8 cellular contexts compared by ENCODE assay signal in the genomic region with DNA sequence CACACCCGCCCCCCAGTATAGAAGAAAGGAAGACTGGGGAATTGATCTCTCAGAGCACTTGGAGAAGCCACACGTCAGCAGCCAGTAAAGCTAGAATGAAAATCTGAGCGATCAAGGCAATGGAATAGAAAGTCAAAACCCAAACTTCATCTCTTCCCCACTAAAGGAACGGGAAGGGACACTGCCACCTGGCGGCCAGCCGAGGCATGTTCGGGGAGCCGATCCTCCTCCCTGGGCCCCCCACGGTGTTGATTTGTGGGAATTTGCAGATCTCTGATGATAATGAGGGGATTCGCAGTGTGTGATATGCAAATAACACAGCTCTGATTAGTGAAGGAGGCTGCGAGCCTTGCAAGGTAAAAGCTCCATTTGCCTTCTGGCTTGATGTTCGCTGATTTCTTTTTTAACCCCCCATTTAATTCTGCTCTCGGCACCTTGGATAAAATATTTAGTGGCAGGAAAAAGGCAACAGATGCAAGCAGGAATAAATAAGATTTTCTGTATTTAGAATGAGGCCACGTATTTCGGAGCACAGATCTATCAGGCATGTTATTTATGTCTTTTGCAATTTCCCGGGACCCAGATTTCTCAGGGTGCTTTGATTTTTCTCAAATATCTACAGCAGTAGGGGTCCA.
A peak's percentile ranks its signal among the peaks of the same experiment; 100 is the strongest.
DNase-seq lines count a peak whose midpoint lies in the region; ATAC-seq, FAIRE-seq and TF ChIP-seq lines count a peak whose summit lies in the region.

No MANE protein-coding gene starts in this region.

- H3K27me3 ChIP-seq in left lung: peaks cover 0 to 9% of the 10 kb centered on the region in 2 donors

- no peaks in the 10 kb centered on the region for H3K9me3 ChIP-seq in left lung

- peak; percentile 65 for ATAC-seq in GM18907 (IDR thresholded peaks at IDR 0.05; ENCODE audit: unreplicated experiment)
- peak; percentile 74 for ATAC-seq in left lung

- H3K4me3 ChIP-seq in astrocyte of the cerebellum (ENCODE audit: low read depth, low read length) (no peak overlapping the region), left lung (no peak overlapping the region)

- H3K4me1 ChIP-seq in left lung: no peaks in the 10 kb centered on the region

- intact Hi-C loops in left lung (cut with DNase I): no loop called here

- FAIRE-seq in urothelium cell line (lab: Jason Lieb, UNC): no peak

- TF ChIP-seq CTCF in astrocyte of the cerebellum (IDR thresholded peaks at IDR 0.05; ENCODE audit: low read depth, low read length, missing control alignments): peak; percentile 72
- TF ChIP-seq CTCF in left lung (IDR thresholded peaks at IDR 0.05): peak; percentile 60 to 66

- no peak overlapping the region for H3K27ac ChIP-seq in left lung

- H3K36me3 ChIP-seq in left lung: no peaks in the 10 kb centered on the region

- peak in 10 of 14 donors; percentile 7 to 62 (median 30) for DNase-seq in C1 segment of cervical spinal cord (lab: John Stamatoyannopoulos, UW)
- peak; percentile 55 for DNase-seq in NCI-H1105 treated with DMSO at 0.1 percent for 48 hours (lab: John Stamatoyannopoulos, UW)
- DNase-seq in astrocyte of the cerebellum (ENCODE audit: low read depth): no peak
- no peak for DNase-seq in left lung
- DNase-seq in urothelium cell line (ENCODE audit: low spot score): peak; percentile 28
- DNase-seq in NK-92 (lab: John Stamatoyannopoulos, UW; ENCODE audit: unreplicated experiment): no peak
- no peak for DNase-seq in HCEC 1CT

- in situ Hi-C loops in astrocyte of the cerebellum (cut with HindIII; ENCODE audit: low sequenced_read_pairs): no loop called here

Comparison
In these comparisons a context has a peak if more than half of its experiments do, and no peak if none do; other contexts are left out.
1. DNase-seq: peak in C1 segment of cervical spinal cord (10 of 14), NCI-H1105 treated with DMSO at 0.1 percent for 48 hours (single experiment) and urothelium cell line (single experiment); none in astrocyte of the cerebellum (single experiment), left lung (0 of 2), NK-92 (single experiment) and HCEC 1CT (single experiment).